In the genomic region with DNA sequence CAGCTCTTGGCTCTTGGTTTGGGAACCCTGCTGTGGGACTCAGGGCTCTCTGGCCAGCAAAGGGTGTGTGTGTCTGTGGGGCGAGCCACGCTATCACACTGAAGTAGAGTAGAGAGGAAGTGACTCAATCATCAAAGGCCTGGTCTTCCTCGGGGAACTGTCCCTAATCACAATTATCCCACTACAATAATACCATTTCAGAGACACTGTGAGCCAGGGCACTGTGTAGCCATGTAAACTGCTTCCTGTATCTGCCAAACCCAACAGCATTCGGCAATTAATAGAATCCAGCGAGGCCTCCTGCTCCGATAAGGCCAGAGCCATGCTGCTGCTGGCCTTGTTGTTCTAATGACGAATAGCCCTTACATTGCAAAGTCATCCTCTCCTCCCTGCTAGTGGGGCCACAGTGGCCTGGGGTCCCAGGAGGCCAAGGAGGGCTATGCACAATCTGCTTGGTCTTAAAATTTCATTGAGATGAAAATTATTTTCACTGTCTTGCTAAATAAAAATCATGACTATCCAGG, we compare ENCODE assay signal across 8 cellular contexts. TPM values are rescaled to one million over a fixed set of nuclear protein-coding genes. Genes with fewer than 3 reads are reported as not detected.
DNase-seq lines count a peak whose midpoint lies in the region; ATAC-seq and TF ChIP-seq lines count a peak whose summit lies in the region.

No MANE protein-coding gene starts in this region.

- H3K4me3 Mint-ChIP-seq in CD8-positive, alpha-beta memory T cell, result no peak overlapping the region
- peak overlapping the region; percentile 17 for H3K4me3 Mint-ChIP-seq in memory B cell
- H3K4me3 Mint-ChIP-seq in stimulated activated memory B cell treated with anti-CD40 and anti-IgM and Interleukin-4, amounts not matched to agents 10 μg/mL and 1 μg/mL and 100 μg/mL, for 72 hours, result no peak overlapping the region

- CTCF ChIA-PET in CD8-positive, alpha-beta memory T cell (lab: Charles Lee), result no interaction called here

- no peak for TF ChIP-seq POLR2A in esophagus muscularis mucosa (IDR thresholded peaks at IDR 0.05; ENCODE audit: low read depth)

- H3K27ac ChIP-seq in CD8-positive, alpha-beta memory T cell (ENCODE audit: low read depth, low read length), result peak overlapping the region; percentile 49
- peak overlapping the region in 2 of 4 donors; percentile 2 to 36 for H3K27ac ChIP-seq in esophagus muscularis mucosa (replicated peaks in 1 of 4)

- no peak overlapping the region for H3K4me3 ChIP-seq in CD8-positive, alpha-beta memory T cell (ENCODE audit: low read length)
- H3K4me3 ChIP-seq in astrocyte of the spinal cord (ENCODE audit: low read depth, low read length) (no peak overlapping the region), esophagus muscularis mucosa (no peak overlapping the region)

- H3K27me3 ChIP-seq in CD8-positive, alpha-beta memory T cell (ENCODE audit: insufficient read depth, low read length, poor library complexity, severe bottlenecking), result no peaks in the 10 kb centered on the region
- H3K27me3 ChIP-seq in esophagus muscularis mucosa, result no peaks in the 10 kb centered on the region

- H3K9me3 Mint-ChIP-seq in CD8-positive, alpha-beta memory T cell, result no peaks in the 10 kb centered on the region
- no peaks in the 10 kb centered on the region for H3K9me3 Mint-ChIP-seq in memory B cell
- H3K9me3 Mint-ChIP-seq in stimulated activated memory B cell treated with anti-CD40 and anti-IgM and Interleukin-4, amounts not matched to agents 10 μg/mL and 1 μg/mL and 100 μg/mL, for 72 hours, result no peaks in the 10 kb centered on the region

- intact Hi-C loops in esophagus muscularis mucosa (cut with DNase I), result no loop called here

- DNase-seq in CD8-positive, alpha-beta memory T cell, result no peak
- DNase-seq in HT1080 (ENCODE audit: low read depth), result peak; percentile 78
- peak; percentile 57 for DNase-seq in astrocyte of the spinal cord (ENCODE audit: low read depth, low spot score)
- no peak for DNase-seq in memory B cell (ENCODE audit: low spot score in 2 of 2)
- DNase-seq in stimulated activated CD4-positive, alpha-beta T cell treated with anti-CD3 and anti-CD28 coated beads, Interleukin-4, amount 100 ng/mL, for 4 hours, result no peak
- DNase-seq in esophagus muscularis mucosa (ENCODE audit: extremely low spot score), result no peak

- H3K36me3 Mint-ChIP-seq in CD8-positive, alpha-beta memory T cell, result no peaks in the 10 kb centered on the region
- no peaks in the 10 kb centered on the region for H3K36me3 Mint-ChIP-seq in memory B cell
- no peaks in the 10 kb centered on the region for H3K36me3 Mint-ChIP-seq in stimulated activated memory B cell treated with anti-CD40 and anti-IgM and Interleukin-4, amounts not matched to agents 10 μg/mL and 1 μg/mL and 100 μg/mL, for 72 hours

- ATAC-seq in memory B cell (ENCODE audit: low read depth), result peak; percentile 32
- ATAC-seq in HG02642 (IDR thresholded peaks at IDR 0.05; ENCODE audit: poor library complexity, unreplicated experiment), result no peak
- ATAC-seq in stimulated activated memory B cell treated with anti-CD40 and anti-IgM and Interleukin-4, amounts not matched to agents 10 μg/mL and 1 μg/mL and 100 μg/mL, for 72 hours, result no peak

- no peaks in the 10 kb centered on the region for H3K36me3 ChIP-seq in CD8-positive, alpha-beta memory T cell (ENCODE audit: insufficient read depth, low read length)
- no peaks in the 10 kb centered on the region for H3K36me3 ChIP-seq in esophagus muscularis mucosa

- 35% methylated on average over 7 of the region's 7 CpGs for WGBS in esophagus muscularis mucosa

- in situ Hi-C loops in astrocyte of the spinal cord (cut with HindIII; ENCODE audit: low sequenced_read_pairs), result no loop called here

- H3K27ac Mint-ChIP-seq in CD8-positive, alpha-beta memory T cell, result peak overlapping the region in 1 of 8 donors; percentile 84
- H3K27ac Mint-ChIP-seq in memory B cell, result no peak overlapping the region
- no peak overlapping the region for H3K27ac Mint-ChIP-seq in stimulated activated memory B cell treated with anti-CD40 and anti-IgM and Interleukin-4, amounts not matched to agents 10 μg/mL and 1 μg/mL and 100 μg/mL, for 72 hours

- no peaks in the 10 kb centered on the region for H3K4me1 Mint-ChIP-seq in CD8-positive, alpha-beta memory T cell
- peaks cover 18% of the 10 kb centered on the region for H3K4me1 Mint-ChIP-seq in memory B cell
- H3K4me1 Mint-ChIP-seq in stimulated activated memory B cell treated with anti-CD40 and anti-IgM and Interleukin-4, amounts not matched to agents 10 μg/mL and 1 μg/mL and 100 μg/mL, for 72 hours, result peaks cover 37% of the 10 kb centered on the region

- H3K9me3 ChIP-seq in CD8-positive, alpha-beta memory T cell (ENCODE audit: low read length), result no peaks in the 10 kb centered on the region
- no peaks in the 10 kb centered on the region for H3K9me3 ChIP-seq in esophagus muscularis mucosa

- H3K27me3 Mint-ChIP-seq in CD8-positive, alpha-beta memory T cell, result peaks cover 2 to 14% of the 10 kb centered on the region in 2 donors
- H3K27me3 Mint-ChIP-seq in memory B cell, result peaks cover 2% of the 10 kb centered on the region
- H3K27me3 Mint-ChIP-seq in stimulated activated memory B cell treated with anti-CD40 and anti-IgM and Interleukin-4, amounts not matched to agents 10 μg/mL and 1 μg/mL and 100 μg/mL, for 72 hours, result no peaks in the 10 kb centered on the region

- no peak for TF ChIP-seq EP300 in esophagus muscularis mucosa (IDR thresholded peaks at IDR 0.05)

- H3K4me1 ChIP-seq in CD8-positive, alpha-beta memory T cell (ENCODE audit: insufficient read depth, low read length), result no peaks in the 10 kb centered on the region
- H3K4me1 ChIP-seq in esophagus muscularis mucosa, result peaks cover 18 to 33% (median 26%) of the 10 kb centered on the region in 4 donors

- TF ChIP-seq CTCF in astrocyte of the spinal cord (IDR thresholded peaks at IDR 0.05; ENCODE audit: low read depth, low read length), result no peak
- TF ChIP-seq CTCF in esophagus muscularis mucosa (IDR thresholded peaks at IDR 0.05), result no peak

- POLR2A ChIA-PET in CD8-positive, alpha-beta memory T cell (lab: Charles Lee), result interaction anchor here (0.7 kb wide), 1 partner anchor 553 kb away, joined by 6 read pairs; no protein-coding TSS in a partner anchor

RNA-seq across cellular contexts. Expression of gene LMO2, which starts 49.8 kb away (rescaled TPM):
- under 1 TPM; 0.13 to 0.53 TPM for total RNA-seq in CD8-positive, alpha-beta memory T cell
- not detected for polyA plus RNA-seq in CD8-positive, alpha-beta memory T cell
- total RNA-seq in HT1080 (2014; rRNA removed; shearing (Covaris generic)), result 0.11 and 1.5 TPM in 2 replicates
- polyA plus RNA-seq in HT1080 (2015; cell fraction: cytosol; rRNA removed), result 0.59 and 0.87 TPM in 2 replicates
- 0.16 TPM in 1 of 2 replicates, not detected in the other for polyA plus RNA-seq in HT1080 (2015; cell fraction: nucleus; rRNA removed)
- 10 to 100 TPM; 13.3 to 20.2 (median 15.5) TPM for total RNA-seq in esophagus muscularis mucosa

Comparison
In these comparisons a context has a peak if more than half of its experiments do, and no peak if none do; other contexts are left out.
1. DNase-seq: peak in HT1080 (single experiment) and astrocyte of the spinal cord (single experiment); none in CD8-positive, alpha-beta memory T cell (0 of 5), memory B cell (0 of 2), stimulated activated CD4-positive, alpha-beta T cell treated with anti-CD3 and anti-CD28 coated beads, Interleukin-4, amount 100 ng/mL, for 4 hours (0 of 2) and esophagus muscularis mucosa (single experiment).